In genomic region chr15:84653910-84654688, GRCh38 we compare ENCODE assay signal across 1 cellular context.
TF ChIP-seq lines count a peak whose summit lies in the region.

WDR73 (minus strand) TSS chr15:84654283; CDS start chr15:84654274, 9 bp downstream.

TF ChIP-seq in K562, 482 proteins besides CTCF, POLR2A, EP300 and RAD21 (continued from another document and continues in another):
- 0 out of 2 replicates have a peak, but pooled peaks have one; percentile 19 for TF ChIP-seq ZBTB49 (CRISPR knock-in tag; IDR thresholded peaks at IDR 0.05; ENCODE audit: borderline replicate concordance)
- TF ChIP-seq CEBPG (CRISPR knock-in tag; IDR thresholded peaks at IDR 0.05) = peak; percentile 12; the same call in 1 of the 2 replicates
- no peak for TF ChIP-seq CEBPG (tag; conservative IDR thresholded peaks at IDR 0.05 in 1 of 2, IDR thresholded peaks at IDR 0.05 in 1 of 2)
- TF ChIP-seq ZFX (CRISPR knock-in tag; IDR thresholded peaks at IDR 0.05) = peak; percentile 94
- no peak; the same call in 1 of the 2 replicates for TF ChIP-seq THAP7 (CRISPR knock-in tag; IDR thresholded peaks at IDR 0.05)
- peak; percentile 97 for TF ChIP-seq RFX1 (IDR thresholded peaks at IDR 0.05)
- no peak for TF ChIP-seq CBX5 (IDR thresholded peaks at IDR 0.05; ENCODE audit: borderline replicate concordance, low read depth)
- no peak for TF ChIP-seq TCF7 (IDR thresholded peaks at IDR 0.05; ENCODE audit: borderline replicate concordance)
- TF ChIP-seq RBFOX2 (IDR thresholded peaks at IDR 0.05; ENCODE audit: low read depth, low read length) = peak; percentile 88
- peak; percentile 67 for TF ChIP-seq FIP1L1 (IDR thresholded peaks at IDR 0.05; ENCODE audit: low read depth, low read length, poor library complexity, severe bottlenecking)
- peak; percentile 95 for TF ChIP-seq ARHGAP35 (IDR thresholded peaks at IDR 0.05; ENCODE audit: partially characterized antibody)
- peak; percentile 49; the same call in 1 of the 2 replicates for TF ChIP-seq DIDO1 (tag; IDR thresholded peaks at IDR 0.05; ENCODE audit: low read depth)
- peak; percentile 50 to 60; a peak in 2 of 4 replicates for TF ChIP-seq MAZ (CRISPR knock-in tag; conservative IDR thresholded peaks at IDR 0.05 in 1 of 2, IDR thresholded peaks at IDR 0.05 in 1 of 2)
- TF ChIP-seq ZNF324 (CRISPR knock-in tag; IDR thresholded peaks at IDR 0.05) = no peak
- peak; percentile 85 for TF ChIP-seq ELF2 (CRISPR knock-in tag; IDR thresholded peaks at IDR 0.05)
- no peak for TF ChIP-seq MIER1 (IDR thresholded peaks at IDR 0.05; ENCODE audit: low read depth)
- TF ChIP-seq ZNF76 (CRISPR knock-in tag; IDR thresholded peaks at IDR 0.05; ENCODE audit: borderline replicate concordance) = no peak
- peak; percentile 32 for TF ChIP-seq KDM5B (IDR thresholded peaks at IDR 0.05; ENCODE audit: insufficient replicate concordance, low read depth, low read length)
- TF ChIP-seq CHCHD3 (CRISPR knock-in tag; IDR thresholded peaks at IDR 0.05) = no peak
- TF ChIP-seq CREM (IDR thresholded peaks at IDR 0.05; ENCODE audit: low read depth) = peak; percentile 67
- peak; percentile 69 for TF ChIP-seq ETV1 (tag; conservative IDR thresholded peaks at IDR 0.05; ENCODE audit: low read depth)
- peak; percentile 71 for TF ChIP-seq ELF4 (CRISPR knock-in tag; IDR thresholded peaks at IDR 0.05)
- no peak for TF ChIP-seq ETV6 (IDR thresholded peaks at IDR 0.05; ENCODE audit: borderline replicate concordance in 1 of 2, low read depth in 2 of 2, low read length in 1 of 2)
- TF ChIP-seq ETV6 (CRISPR knock-in tag; IDR thresholded peaks at IDR 0.05; ENCODE audit: borderline replicate concordance) = no peak
- TF ChIP-seq NRF1 (conservative IDR thresholded peaks at IDR 0.05 in 1 of 2, IDR thresholded peaks at IDR 0.05 in 1 of 2) = peak; percentile 66 to 71
- TF ChIP-seq, protein P1, sequence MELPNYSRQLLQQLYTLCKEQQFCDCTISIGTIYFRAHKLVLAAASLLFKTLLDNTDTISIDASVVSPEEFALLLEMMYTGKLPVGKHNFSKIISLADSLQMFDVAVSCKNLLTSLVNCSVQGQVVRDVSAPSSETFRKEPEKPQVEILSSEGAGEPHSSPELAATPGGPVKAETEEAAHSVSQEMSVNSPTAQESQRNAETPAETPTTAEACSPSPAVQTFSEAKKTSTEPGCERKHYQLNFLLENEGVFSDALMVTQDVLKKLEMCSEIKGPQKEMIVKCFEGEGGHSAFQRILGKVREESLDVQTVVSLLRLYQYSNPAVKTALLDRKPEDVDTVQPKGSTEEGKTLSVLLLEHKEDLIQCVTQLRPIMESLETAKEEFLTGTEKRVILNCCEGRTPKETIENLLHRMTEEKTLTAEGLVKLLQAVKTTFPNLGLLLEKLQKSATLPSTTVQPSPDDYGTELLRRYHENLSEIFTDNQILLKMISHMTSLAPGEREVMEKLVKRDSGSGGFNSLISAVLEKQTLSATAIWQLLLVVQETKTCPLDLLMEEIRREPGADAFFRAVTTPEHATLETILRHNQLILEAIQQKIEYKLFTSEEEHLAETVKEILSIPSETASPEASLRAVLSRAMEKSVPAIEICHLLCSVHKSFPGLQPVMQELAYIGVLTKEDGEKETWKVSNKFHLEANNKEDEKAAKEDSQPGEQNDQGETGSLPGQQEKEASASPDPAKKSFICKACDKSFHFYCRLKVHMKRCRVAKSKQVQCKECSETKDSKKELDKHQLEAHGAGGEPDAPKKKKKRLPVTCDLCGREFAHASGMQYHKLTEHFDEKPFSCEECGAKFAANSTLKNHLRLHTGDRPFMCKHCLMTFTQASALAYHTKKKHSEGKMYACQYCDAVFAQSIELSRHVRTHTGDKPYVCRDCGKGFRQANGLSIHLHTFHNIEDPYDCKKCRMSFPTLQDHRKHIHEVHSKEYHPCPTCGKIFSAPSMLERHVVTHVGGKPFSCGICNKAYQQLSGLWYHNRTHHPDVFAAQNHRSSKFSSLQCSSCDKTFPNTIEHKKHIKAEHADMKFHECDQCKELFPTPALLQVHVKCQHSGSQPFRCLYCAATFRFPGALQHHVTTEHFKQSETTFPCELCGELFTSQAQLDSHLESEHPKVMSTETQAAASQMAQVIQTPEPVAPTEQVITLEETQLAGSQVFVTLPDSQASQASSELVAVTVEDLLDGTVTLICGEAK (IDR thresholded peaks at IDR 0.05) = peak; percentile 95
- TF ChIP-seq, protein P1 (CRISPR knock-in tag; IDR thresholded peaks at IDR 0.05) = no peak
- TF ChIP-seq HDAC1 (IDR thresholded peaks at IDR 0.05) = peak in 1 of 2 experiments; percentile 97; a peak in 2 of 4 replicates
- TF ChIP-seq EP400 (IDR thresholded peaks at IDR 0.05) = peak; percentile 65
- peak; percentile 60 for TF ChIP-seq MAX (CRISPR knock-in tag; IDR thresholded peaks at IDR 0.05)
- TF ChIP-seq, protein P2, sequence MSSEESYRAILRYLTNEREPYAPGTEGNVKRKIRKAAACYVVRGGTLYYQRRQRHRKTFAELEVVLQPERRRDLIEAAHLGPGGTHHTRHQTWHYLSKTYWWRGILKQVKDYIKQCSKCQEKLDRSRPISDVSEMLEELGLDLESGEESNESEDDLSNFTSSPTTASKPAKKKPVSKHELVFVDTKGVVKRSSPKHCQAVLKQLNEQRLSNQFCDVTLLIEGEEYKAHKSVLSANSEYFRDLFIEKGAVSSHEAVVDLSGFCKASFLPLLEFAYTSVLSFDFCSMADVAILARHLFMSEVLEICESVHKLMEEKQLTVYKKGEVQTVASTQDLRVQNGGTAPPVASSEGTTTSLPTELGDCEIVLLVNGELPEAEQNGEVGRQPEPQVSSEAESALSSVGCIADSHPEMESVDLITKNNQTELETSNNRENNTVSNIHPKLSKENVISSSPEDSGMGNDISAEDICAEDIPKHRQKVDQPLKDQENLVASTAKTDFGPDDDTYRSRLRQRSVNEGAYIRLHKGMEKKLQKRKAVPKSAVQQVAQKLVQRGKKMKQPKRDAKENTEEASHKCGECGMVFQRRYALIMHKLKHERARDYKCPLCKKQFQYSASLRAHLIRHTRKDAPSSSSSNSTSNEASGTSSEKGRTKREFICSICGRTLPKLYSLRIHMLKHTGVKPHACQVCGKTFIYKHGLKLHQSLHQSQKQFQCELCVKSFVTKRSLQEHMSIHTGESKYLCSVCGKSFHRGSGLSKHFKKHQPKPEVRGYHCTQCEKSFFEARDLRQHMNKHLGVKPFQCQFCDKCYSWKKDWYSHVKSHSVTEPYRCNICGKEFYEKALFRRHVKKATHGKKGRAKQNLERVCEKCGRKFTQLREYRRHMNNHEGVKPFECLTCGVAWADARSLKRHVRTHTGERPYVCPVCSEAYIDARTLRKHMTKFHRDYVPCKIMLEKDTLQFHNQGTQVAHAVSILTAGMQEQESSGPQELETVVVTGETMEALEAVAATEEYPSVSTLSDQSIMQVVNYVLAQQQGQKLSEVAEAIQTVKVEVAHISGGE (CRISPR knock-in tag; IDR thresholded peaks at IDR 0.05) = peak in 1 of 3 experiments; percentile 25; a peak in 1 of 6 replicates
- peak; percentile 64 for TF ChIP-seq HCFC1 (IDR thresholded peaks at IDR 0.05; ENCODE audit: low read depth, low read length)
- TF ChIP-seq, protein P3, sequence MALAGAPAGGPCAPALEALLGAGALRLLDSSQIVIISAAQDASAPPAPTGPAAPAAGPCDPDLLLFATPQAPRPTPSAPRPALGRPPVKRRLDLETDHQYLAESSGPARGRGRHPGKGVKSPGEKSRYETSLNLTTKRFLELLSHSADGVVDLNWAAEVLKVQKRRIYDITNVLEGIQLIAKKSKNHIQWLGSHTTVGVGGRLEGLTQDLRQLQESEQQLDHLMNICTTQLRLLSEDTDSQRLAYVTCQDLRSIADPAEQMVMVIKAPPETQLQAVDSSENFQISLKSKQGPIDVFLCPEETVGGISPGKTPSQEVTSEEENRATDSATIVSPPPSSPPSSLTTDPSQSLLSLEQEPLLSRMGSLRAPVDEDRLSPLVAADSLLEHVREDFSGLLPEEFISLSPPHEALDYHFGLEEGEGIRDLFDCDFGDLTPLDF (CRISPR knock-in tag; IDR thresholded peaks at IDR 0.05) = peak; percentile 30; the same call in 1 of the 2 replicates
- TF ChIP-seq THAP12 (CRISPR knock-in tag; IDR thresholded peaks at IDR 0.05) = peak; percentile 56; the same call in 1 of the 2 replicates
- TF ChIP-seq, protein P4, sequence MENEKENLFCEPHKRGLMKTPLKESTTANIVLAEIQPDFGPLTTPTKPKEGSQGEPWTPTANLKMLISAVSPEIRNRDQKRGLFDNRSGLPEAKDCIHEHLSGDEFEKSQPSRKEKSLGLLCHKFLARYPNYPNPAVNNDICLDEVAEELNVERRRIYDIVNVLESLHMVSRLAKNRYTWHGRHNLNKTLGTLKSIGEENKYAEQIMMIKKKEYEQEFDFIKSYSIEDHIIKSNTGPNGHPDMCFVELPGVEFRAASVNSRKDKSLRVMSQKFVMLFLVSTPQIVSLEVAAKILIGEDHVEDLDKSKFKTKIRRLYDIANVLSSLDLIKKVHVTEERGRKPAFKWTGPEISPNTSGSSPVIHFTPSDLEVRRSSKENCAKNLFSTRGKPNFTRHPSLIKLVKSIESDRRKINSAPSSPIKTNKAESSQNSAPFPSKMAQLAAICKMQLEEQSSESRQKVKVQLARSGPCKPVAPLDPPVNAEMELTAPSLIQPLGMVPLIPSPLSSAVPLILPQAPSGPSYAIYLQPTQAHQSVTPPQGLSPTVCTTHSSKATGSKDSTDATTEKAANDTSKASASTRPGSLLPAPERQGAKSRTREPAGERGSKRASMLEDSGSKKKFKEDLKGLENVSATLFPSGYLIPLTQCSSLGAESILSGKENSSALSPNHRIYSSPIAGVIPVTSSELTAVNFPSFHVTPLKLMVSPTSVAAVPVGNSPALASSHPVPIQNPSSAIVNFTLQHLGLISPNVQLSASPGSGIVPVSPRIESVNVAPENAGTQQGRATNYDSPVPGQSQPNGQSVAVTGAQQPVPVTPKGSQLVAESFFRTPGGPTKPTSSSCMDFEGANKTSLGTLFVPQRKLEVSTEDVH (IDR thresholded peaks at IDR 0.05; ENCODE audit: low read depth, partially characterized antibody) = peak; percentile 82
- TF ChIP-seq PCBP2 (IDR thresholded peaks at IDR 0.05; ENCODE audit: low read depth, low read length, poor library complexity, severe bottlenecking) = no peak
- peak; percentile 61 for TF ChIP-seq HNRNPLL (IDR thresholded peaks at IDR 0.05; ENCODE audit: low read depth, low read length, poor library complexity, severe bottlenecking)
- peak; percentile 53 for TF ChIP-seq TBP (optimal IDR thresholded peaks at IDR 0.05; ENCODE audit: low read depth, low read length)
